In the genomic region with DNA sequence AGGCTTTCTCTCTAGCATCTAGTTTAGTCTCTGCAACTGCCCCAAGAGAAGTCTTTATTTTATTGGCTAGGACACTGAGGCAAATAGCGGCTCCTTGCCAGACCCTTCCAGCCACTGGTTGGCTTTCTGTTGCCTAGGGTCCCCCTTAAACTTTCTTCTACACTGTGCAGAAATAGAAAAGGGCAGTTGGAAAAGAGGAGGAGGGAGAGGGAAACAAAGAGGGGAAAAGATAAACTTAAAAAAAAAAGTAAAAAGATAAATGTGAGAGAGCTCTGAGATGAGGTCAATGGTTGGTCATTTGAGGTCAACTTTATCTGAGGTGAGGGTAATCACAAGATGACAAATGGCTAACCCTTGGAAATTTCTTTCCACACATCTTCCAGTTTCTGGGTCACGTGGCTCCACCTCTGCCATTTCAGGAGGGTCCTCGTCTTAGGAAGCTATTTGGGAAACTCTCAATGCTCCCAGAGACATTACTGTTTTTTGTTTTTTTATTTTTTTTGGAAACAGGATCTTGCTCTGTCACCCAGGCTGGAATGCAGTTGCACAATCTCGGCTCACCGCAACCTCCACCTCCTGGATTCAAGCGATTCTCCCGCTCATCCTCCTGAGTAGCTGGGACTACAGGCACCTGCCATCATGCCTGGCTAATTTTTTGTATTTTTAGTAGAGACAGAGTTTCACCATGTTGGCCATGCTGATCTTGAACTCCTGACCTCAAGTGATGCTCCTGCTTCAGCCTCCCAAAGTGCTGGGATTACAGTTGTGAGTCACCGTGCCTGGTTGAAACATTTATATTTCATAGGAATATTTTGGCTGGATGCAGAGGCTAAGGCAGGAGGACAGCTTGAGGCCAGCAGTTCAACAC, we compare ENCODE assay signal across 12 cellular contexts.
DNase-seq lines count a peak whose midpoint lies in the region; ATAC-seq and TF ChIP-seq lines count a peak whose summit lies in the region.
"Had no signal": no experiment of that assay in that cellular context is flagged by ENCODE, and none has a peak within 500 bp of the region (broad histone marks: within the 10 kb centered on the region; RNA-seq: fewer than 3 reads in every experiment).

No MANE protein-coding gene starts in this region.

- no peaks in the 10 kb centered on the region for H3K9me3 ChIP-seq in A673 (ENCODE audit: low read depth, low read length, poor library complexity, severe bottlenecking)
- no peaks in the 10 kb centered on the region for H3K9me3 ChIP-seq in MG63
- no peaks in the 10 kb centered on the region for H3K9me3 ChIP-seq in right lobe of liver
- H3K9me3 ChIP-seq: BLaER1, transverse colon had no signal

- H3K27ac ChIP-seq in A673 (ENCODE audit: low read depth, low read length, poor library complexity, severe bottlenecking), result peak overlapping the region; percentile 73
- peak overlapping the region in 1 of 3 donors; percentile 28 for H3K27ac ChIP-seq in right lobe of liver
- H3K27ac ChIP-seq: BLaER1 had no signal

- CTCF ChIA-PET in A673 (lab: Charles Lee), result no interaction called here
- CTCF ChIA-PET in MCF 10A (lab: Yijun Ruan, JAX), result interaction anchor here (0.6 to 2.9 kb wide), 7 partner anchors 16 to 360 kb away, joined by 3 to 16 read pairs (median 4); no protein-coding TSS in a partner anchor

- H3K4me1 Mint-ChIP-seq in MCF 10A (ENCODE audit: insufficient read depth, unreplicated experiment) (peaks cover 32% of the 10 kb centered on the region), glutamatergic neuron (ENCODE audit: low read depth, unreplicated experiment) (peaks cover 2% of the 10 kb centered on the region)

- H3K36me3 ChIP-seq in A673 (ENCODE audit: insufficient read depth, low read length, poor library complexity, severe bottlenecking) (no peaks in the 10 kb centered on the region), MG63 (no peaks in the 10 kb centered on the region), right lobe of liver (no peaks in the 10 kb centered on the region)
- H3K36me3 ChIP-seq: BLaER1, transverse colon had no signal

- TF ChIP-seq CTCF in A673 (conservative IDR thresholded peaks at IDR 0.05; ENCODE audit: low read depth, low read length) (no peak), MCF 10A (IDR thresholded peaks at IDR 0.05; ENCODE audit: unreplicated experiment) (no peak), right lobe of liver (IDR thresholded peaks at IDR 0.05) (no peak), GM13976 (IDR thresholded peaks at IDR 0.05; ENCODE audit: borderline replicate concordance, control extremely low read depth, extremely low read depth, insufficient read depth, missing control alignments) (no peak), glutamatergic neuron (IDR thresholded peaks at IDR 0.05; ENCODE audit: partially characterized antibody, unreplicated experiment) (no peak)

- H3K27me3 ChIP-seq in A673 (replicated peaks; ENCODE audit: insufficient read depth, low read depth, low read length, poor library complexity) (no peaks in the 10 kb centered on the region), MG63 (no peaks in the 10 kb centered on the region), right lobe of liver (no peaks in the 10 kb centered on the region)
- H3K27me3 ChIP-seq: BLaER1, dorsolateral prefrontal cortex, transverse colon had no signal

- H3K4me3 ChIP-seq in A673 (ENCODE audit: low read depth, low read length, poor library complexity, severe bottlenecking), result no peak overlapping the region
- H3K4me3 ChIP-seq in MG63, result no peak overlapping the region
- H3K4me3 ChIP-seq in right lobe of liver, result no peak overlapping the region
- H3K4me3 ChIP-seq: BLaER1, dorsolateral prefrontal cortex, transverse colon had no signal

- BruUV-seq in A673 (replicated peaks; lab: Mats Ljungman, UMichigan), result no TSS peak
- BruUV-seq in MCF 10A (replicated peaks; lab: Mats Ljungman, UMichigan), result no TSS peak

- ATAC-seq in right lobe of liver, result peak in 3 of 4 donors; percentile 21 to 53 (median 45)
- ATAC-seq: left lobe of liver had no signal

- H3K4me1 ChIP-seq in A673 (ENCODE audit: insufficient read depth, low read length, poor library complexity, severe bottlenecking) (peaks cover 53% of the 10 kb centered on the region), right lobe of liver (peaks cover 0 to 7% (median 0%) of the 10 kb centered on the region in 4 donors)

- no peaks in the 10 kb centered on the region for H3K27me3 Mint-ChIP-seq in MCF 10A (ENCODE audit: insufficient read depth, unreplicated experiment)
- peaks cover under 1% of the 10 kb centered on the region for H3K27me3 Mint-ChIP-seq in glutamatergic neuron (ENCODE audit: unreplicated experiment)

- peak overlapping the region; percentile 47 for H3K27ac Mint-ChIP-seq in MCF 10A (ENCODE audit: low read depth, unreplicated experiment)
- no peak overlapping the region for H3K27ac Mint-ChIP-seq in glutamatergic neuron (ENCODE audit: unreplicated experiment)

- H3K36me3 Mint-ChIP-seq in MCF 10A (ENCODE audit: insufficient read depth, unreplicated experiment), result no peaks in the 10 kb centered on the region
- no peaks in the 10 kb centered on the region for H3K36me3 Mint-ChIP-seq in glutamatergic neuron (ENCODE audit: unreplicated experiment)

- H3K4me3 Mint-ChIP-seq in MCF 10A (ENCODE audit: unreplicated experiment), result peak overlapping the region; percentile 5
- no peak overlapping the region for H3K4me3 Mint-ChIP-seq in glutamatergic neuron (ENCODE audit: unreplicated experiment)

- TF ChIP-seq POLR2A in right lobe of liver (IDR thresholded peaks at IDR 0.05), result no peak

- 27% methylated on average over 8 of the region's 8 CpGs for WGBS in right lobe of liver (ENCODE audit: insufficient coverage, low coverage, low lambda C conversion rate, missing lambda C conversion rate)

- in situ Hi-C loops in GM13976 (cut with MboI; ENCODE audit: low sequenced_read_pairs, unreplicated experiment), result no loop called here

- H3K9me3 Mint-ChIP-seq in MCF 10A (ENCODE audit: unreplicated experiment), result no peaks in the 10 kb centered on the region
- no peaks in the 10 kb centered on the region for H3K9me3 Mint-ChIP-seq in glutamatergic neuron (ENCODE audit: unreplicated experiment)

- POLR2A ChIA-PET in A673 (lab: Charles Lee; ENCODE audit: low non-redundant PET), result interaction anchor here (0.6 kb wide), 1 partner anchor 150 kb away, joined by 3 read pairs; no protein-coding TSS in a partner anchor
- POLR2A ChIA-PET in MCF 10A (lab: Yijun Ruan, JAX), result interaction anchor here (0.7 to 6.1 kb wide), 10 partner anchors 9 to 353 kb away, joined by 3 to 171 read pairs (median 60); a partner anchor contains a TSS

- intact Hi-C loops in A673 (cut with micrococcal nuclease; ENCODE audit: unreplicated experiment), result loop anchor here (5.0 kb wide), 1 partner anchor 47 kb away; no protein-coding TSS in a partner anchor
- intact Hi-C loops in MCF 10A (cut with micrococcal nuclease), result no loop called here
- intact Hi-C loops in right lobe of liver (cut with DNase I), result no loop called here

- DNase-seq in A673 (ENCODE audit: low spot score) (no peak), MG63 (peak; percentile 80), MCF 10A (ENCODE audit: unreplicated experiment) (peak; percentile 88), right lobe of liver (no peak), GM13976 (ENCODE audit: low spot score) (no peak), AG08395 (ENCODE audit: low spot score) (no peak), RKO (ENCODE audit: low spot score) (no peak), glutamatergic neuron (no peak)
- DNase-seq: dorsolateral prefrontal cortex, transverse colon had no signal

Comparison
In these comparisons a context has a peak if more than half of its experiments do, and no peak if none do; other contexts are left out.
1. DNase-seq: peak in MG63 (single experiment) and MCF 10A (single experiment); none in A673 (single experiment), right lobe of liver (0 of 3), GM13976 (single experiment), AG08395 (single experiment), RKO (single experiment) and glutamatergic neuron (single experiment).